ENCODE assay signal across 9 cellular contexts in genomic region chr3:17740703-17741102, GRCh38. TPM values are rescaled to one million over a fixed set of nuclear protein-coding genes. Genes with fewer than 3 reads are reported as not detected.
DNase-seq lines count a peak whose midpoint lies in the region; ATAC-seq, FAIRE-seq and TF ChIP-seq lines count a peak whose summit lies in the region.
"Had no signal": no experiment of that assay in that cellular context is flagged by ENCODE, and none has a peak within 500 bp of the region (broad histone marks: within the 10 kb centered on the region; RNA-seq: fewer than 3 reads in every experiment).

No MANE protein-coding gene starts in this region.

- no peaks in the 10 kb centered on the region for H3K9me3 Mint-ChIP-seq in activated T-cell treated with anti-CD3 and anti-CD28 coated beads, Interleukin-2, amount 50 U/mL, for 24 hours

- no peaks in the 10 kb centered on the region for H3K27me3 ChIP-seq in lower lobe of right lung (ENCODE audit: low read depth)

- H3K27me3 Mint-ChIP-seq in activated T-cell treated with anti-CD3 and anti-CD28 coated beads, Interleukin-2, amount 50 U/mL, for 24 hours = no peaks in the 10 kb centered on the region

- peak overlapping the region; percentile 96 for H3K27ac Mint-ChIP-seq in activated T-cell treated with anti-CD3 and anti-CD28 coated beads, Interleukin-2, amount 50 U/mL, for 24 hours

- no peak for DNase-seq in activated T-cell treated with anti-CD3 and anti-CD28 coated beads, Interleukin-2, amount 50 U/mL, for 24 hours
- no peak for DNase-seq in activated T-cell treated with anti-CD3 and anti-CD28 coated beads, Interleukin-2, amount 50 U/mL, for 1 hour
- DNase-seq in NCI-H2227 (lab: John Stamatoyannopoulos, UW; ENCODE audit: unreplicated experiment) = peak; percentile 8
- DNase-seq in astrocyte of the hippocampus (ENCODE audit: low read depth, low spot score) = peak; percentile 44
- no peak for DNase-seq in lower lobe of right lung
- DNase-seq in urothelium cell line (ENCODE audit: low spot score) = peak; percentile 29
- DNase-seq in 8988T = no peak
- no peak for DNase-seq in stimulated activated CD4-positive, alpha-beta T cell treated with anti-CD3 and anti-CD28 coated beads, Interleukin-4, amount 100 ng/mL, for 24 hours

- H3K4me1 ChIP-seq in lower lobe of right lung = peaks cover 32% of the 10 kb centered on the region

- peaks cover 24% of the 10 kb centered on the region for H3K36me3 Mint-ChIP-seq in activated T-cell treated with anti-CD3 and anti-CD28 coated beads, Interleukin-2, amount 50 U/mL, for 24 hours (ENCODE audit: low read depth)

- no peak for TF ChIP-seq CTCF in lower lobe of right lung (IDR thresholded peaks at IDR 0.05)

- H3K4me3 ChIP-seq in lower lobe of right lung = peak overlapping the region; percentile 90

- no peak for ATAC-seq in lower lobe of right lung

- FAIRE-seq in urothelium cell line (lab: Jason Lieb, UNC) = no peak
- FAIRE-seq: islet of Langerhans had no signal

- peak overlapping the region; percentile 98 for H3K27ac ChIP-seq in lower lobe of right lung

- no peaks in the 10 kb centered on the region for H3K36me3 ChIP-seq in lower lobe of right lung

- intact Hi-C loops in lower lobe of right lung (cut with DNase I) = no loop called here

- H3K4me1 Mint-ChIP-seq in activated T-cell treated with anti-CD3 and anti-CD28 coated beads, Interleukin-2, amount 50 U/mL, for 24 hours (ENCODE audit: low read depth) = peaks cover 49% of the 10 kb centered on the region

- peak overlapping the region; percentile 95 for H3K4me3 Mint-ChIP-seq in activated T-cell treated with anti-CD3 and anti-CD28 coated beads, Interleukin-2, amount 50 U/mL, for 24 hours

- no peaks in the 10 kb centered on the region for H3K9me3 ChIP-seq in lower lobe of right lung

RNA-seq across cellular contexts. Expression of gene TBC1D5, which starts 1.7 kb away (rescaled TPM):
- 75.6 TPM for total RNA-seq in lower lobe of right lung

Comparison
In these comparisons a context has a peak if more than half of its experiments do, and no peak if none do; other contexts are left out.
1. DNase-seq: peak in NCI-H2227 (single experiment), astrocyte of the hippocampus (single experiment) and urothelium cell line (single experiment); none in activated T-cell treated with anti-CD3 and anti-CD28 coated beads, Interleukin-2, amount 50 U/mL, for 24 hours (single experiment), activated T-cell treated with anti-CD3 and anti-CD28 coated beads, Interleukin-2, amount 50 U/mL, for 1 hour (single experiment), lower lobe of right lung (single experiment), 8988T (single experiment) and stimulated activated CD4-positive, alpha-beta T cell treated with anti-CD3 and anti-CD28 coated beads, Interleukin-4, amount 100 ng/mL, for 24 hours (single experiment).